11 cellular contexts compared by ENCODE assay signal in the genomic region with DNA sequence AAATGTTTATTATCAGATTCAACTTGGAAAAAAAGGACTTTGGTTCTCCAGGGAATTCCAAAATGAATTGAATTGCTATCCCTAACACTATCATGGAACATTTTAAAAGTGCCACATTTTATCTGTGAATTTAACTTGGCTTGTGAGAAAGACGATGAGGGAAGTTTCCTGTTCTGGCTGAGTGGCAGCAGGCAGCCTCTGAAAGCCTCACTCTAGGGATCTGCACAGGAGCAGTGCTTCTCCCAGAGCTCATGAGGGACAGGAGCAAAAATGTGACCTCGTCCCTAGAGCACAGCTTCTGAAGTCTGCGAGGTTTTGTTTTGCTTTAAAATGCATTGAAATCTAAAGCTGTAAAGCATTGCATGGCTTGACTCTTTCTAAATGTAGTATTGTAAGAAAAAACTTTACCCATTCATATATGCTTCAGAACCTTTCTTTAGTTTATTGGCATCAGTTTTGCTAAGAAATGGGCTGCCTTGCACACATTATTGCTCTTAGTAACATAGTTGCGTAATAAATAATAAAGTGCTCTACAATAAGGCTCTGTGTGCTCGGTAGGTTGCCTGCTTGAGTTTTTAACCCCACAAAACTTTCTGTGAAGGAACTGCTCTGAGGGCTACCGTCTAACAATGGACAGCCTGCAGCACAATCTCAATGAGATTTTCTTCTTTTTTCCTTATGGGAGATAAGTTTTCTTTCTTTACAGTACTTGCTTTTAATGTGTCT.
DNase-seq lines count a peak whose midpoint lies in the region; ATAC-seq and TF ChIP-seq lines count a peak whose summit lies in the region.
"Had no signal": no experiment of that assay in that cellular context is flagged by ENCODE, and none has a peak within 500 bp of the region (broad histone marks: within the 10 kb centered on the region; RNA-seq: fewer than 3 reads in every experiment).

No MANE protein-coding gene starts in this region.

- no peak for TF ChIP-seq EP300 in SK-N-SH (IDR thresholded peaks at IDR 0.05; ENCODE audit: borderline replicate concordance in 1 of 2, low read depth in 1 of 2, low read length in 1 of 2)

- no peak overlapping the region for H3K14ac ChIP-seq in H9 (ENCODE audit: insufficient read depth, low read length)

- ATAC-seq in left cardiac atrium (peak; percentile 68 to 76), psoas muscle (no peak), GM18519 (IDR thresholded peaks at IDR 0.05; ENCODE audit: low FRiP score, unreplicated experiment) (no peak), GM18517 (IDR thresholded peaks at IDR 0.05; ENCODE audit: unreplicated experiment) (no peak)

- intact Hi-C loops in left cardiac atrium (cut with DNase I) (loop anchor here in 1 of 2 donors (10.0 kb wide), 1 partner anchor 414 kb away; no protein-coding TSS in a partner anchor), psoas muscle (cut with DNase I) (no loop called here)

- H4K5ac ChIP-seq in H9 (ENCODE audit: insufficient read length, low read depth, low read length) = no peak overlapping the region

- H3K27ac ChIP-seq in H9 (ENCODE audit: insufficient read length, low read depth, low read length) = no peak overlapping the region
- H3K27ac ChIP-seq in psoas muscle = peak overlapping the region; percentile 13
- H3K27ac ChIP-seq in SK-N-SH (ENCODE audit: low read depth in 2 of 2, low read length in 1 of 2) = no peak overlapping the region

- H3K23me2 ChIP-seq in H9 (ENCODE audit: insufficient read length, low read depth, low read length, poor library complexity, severe bottlenecking) = no peaks in the 10 kb centered on the region

- H2BK120ac ChIP-seq in H9 (ENCODE audit: low read depth, low read length, poor library complexity, severe bottlenecking) = no peak overlapping the region

- H3K4me2 ChIP-seq in H9 (ENCODE audit: insufficient read depth, insufficient read length, low read length) (no peak overlapping the region), SK-N-SH (no peak overlapping the region)

- H4K20me1 ChIP-seq in H9 (ENCODE audit: control insufficient read depth, insufficient read depth, insufficient read length) = no peaks in the 10 kb centered on the region
- no peaks in the 10 kb centered on the region for H4K20me1 ChIP-seq in SK-N-SH (ENCODE audit: insufficient read depth)

- H3K4me1 ChIP-seq in H9 (ENCODE audit: insufficient read depth, low read length) (no peaks in the 10 kb centered on the region), psoas muscle (peaks cover 39% of the 10 kb centered on the region), SK-N-SH (ENCODE audit: control insufficient read depth in 1 of 2, insufficient read depth in 2 of 2, low read depth in 1 of 2, low read length in 1 of 2) (peaks cover 4 to 9% of the 10 kb centered on the region in 2 experiments; a peak in 2 of 4 replicates)

- no peak for TF ChIP-seq CTCF in H9 (conservative IDR thresholded peaks at IDR 0.05)
- TF ChIP-seq CTCF in psoas muscle (IDR thresholded peaks at IDR 0.05) = no peak
- no peak for TF ChIP-seq CTCF in SK-N-SH (IDR thresholded peaks at IDR 0.05)

- H3K9ac ChIP-seq in H9 (ENCODE audit: extremely low read depth, insufficient read length, low read length) = no peak overlapping the region
- no peak overlapping the region for H3K9ac ChIP-seq in SK-N-SH

- H3K23ac ChIP-seq in H9 (ENCODE audit: insufficient read length, low read depth, low read length) = no peak overlapping the region

- H3K27ac Mint-ChIP-seq in H9 = peak overlapping the region in 2 of 3 experiments; percentile 17 to 50; a peak in 3 of 7 replicates

- no peak overlapping the region for H2BK12ac ChIP-seq in H9 (ENCODE audit: insufficient read length, low read depth, low read length)

- no peak overlapping the region for H3K18ac ChIP-seq in H9 (ENCODE audit: insufficient read length, low read depth, low read length)

- H2AFZ ChIP-seq in H9 (ENCODE audit: low read length) (no peak overlapping the region), SK-N-SH (ENCODE audit: low read depth) (no peak overlapping the region)

- H4K8ac ChIP-seq in H9 (replicated peaks; ENCODE audit: insufficient read length, low read depth, low read length) = no peak overlapping the region

- H3K4me3 ChIP-seq in psoas muscle = no peak overlapping the region
- H3K4me3 ChIP-seq in SK-N-SH (ENCODE audit: low read depth in 2 of 2, low read length in 1 of 2) = no peak overlapping the region

- DNase-seq in H9 = peak; percentile 40
- peak; percentile 16 for DNase-seq in amniotic epithelial cell (ENCODE audit: low read depth)
- DNase-seq in left cardiac atrium = no peak
- no peak for DNase-seq in psoas muscle
- no peak for DNase-seq in SK-N-SH
- DNase-seq in T-helper 1 cell = no peak
- DNase-seq: cerebellar nuclear complex; NCI-H1930; stimulated activated naive CD4-positive, alpha-beta T cell treated with Interleukin-2 at 50 U/mL for 16 hours had no signal

- peaks cover 19 to 20% of the 10 kb centered on the region in 2 experiments for H3K4me1 Mint-ChIP-seq in H9

- POLR2A ChIA-PET in SK-N-SH (lab: Yijun Ruan, JAX) = no interaction called here

- no peak overlapping the region for H2BK15ac ChIP-seq in H9 (ENCODE audit: low read depth, low read length)

- H2BK5ac ChIP-seq in H9 (ENCODE audit: insufficient read length, low read length) = no peak overlapping the region

- H2BK20ac ChIP-seq in H9 (ENCODE audit: low read depth, low read length, poor library complexity, severe bottlenecking) = no peak overlapping the region

- H3K9me2 ChIP-seq in SK-N-SH = no peaks in the 10 kb centered on the region

- H3K9me3 ChIP-seq in H9 (ENCODE audit: control insufficient read depth, low read depth, low read length) = no peaks in the 10 kb centered on the region
- no peaks in the 10 kb centered on the region for H3K9me3 ChIP-seq in psoas muscle
- H3K9me3 ChIP-seq in SK-N-SH = no peaks in the 10 kb centered on the region

- H3K9me3 Mint-ChIP-seq in H9 = no peaks in the 10 kb centered on the region

- H3F3A ChIP-seq in SK-N-SH (replicated peaks; ENCODE audit: insufficient read depth) = no peaks in the 10 kb centered on the region

- H3K56ac ChIP-seq in H9 (ENCODE audit: insufficient read length, low read depth, low read length) = no peak overlapping the region

- no peak overlapping the region for H2AK5ac ChIP-seq in H9 (ENCODE audit: insufficient read length, low read length)

- H3K79me2 ChIP-seq in H9 (ENCODE audit: insufficient read depth, low read length) (no peaks in the 10 kb centered on the region), SK-N-SH (ENCODE audit: insufficient read depth) (no peaks in the 10 kb centered on the region)

- WGBS in H9 (ENCODE audit: extremely low coverage, insufficient read length, low lambda C conversion rate) = no CpG with 5 or more reads among the region's 6 CpGs
- 41 to 53% (median 43%) methylated on average over 6 of the region's 6 CpGs for WGBS in psoas muscle, 3 donors
- 91% methylated on average over 6 of the region's 6 CpGs for WGBS in SK-N-SH (ENCODE audit: low lambda C conversion rate)

- H3K36me3 ChIP-seq in psoas muscle (ENCODE audit: insufficient read depth in 1 of 2, low read depth in 1 of 2) (peaks cover 0 to 46% of the 10 kb centered on the region in 2 donors), SK-N-SH (replicated peaks in 1 of 2; ENCODE audit: control insufficient read depth in 1 of 2, insufficient read depth in 2 of 2, low read length in 1 of 2) (peaks cover 4 to 5% of the 10 kb centered on the region in 2 experiments)

- no peaks in the 10 kb centered on the region for H3K36me3 Mint-ChIP-seq in H9 (ENCODE audit: insufficient read depth in 1 of 3, low read depth in 3 of 3)

- no peaks in the 10 kb centered on the region for H3K79me1 ChIP-seq in H9 (ENCODE audit: insufficient read depth, low read depth, low read length, poor library complexity, severe bottlenecking)

- no peak overlapping the region for H4K91ac ChIP-seq in H9 (ENCODE audit: insufficient read length, low read depth, low read length)

- H3T11ph ChIP-seq in H9 (ENCODE audit: low read length) = no peak overlapping the region

- CTCF ChIA-PET in SK-N-SH (lab: Yijun Ruan, JAX) = interaction anchor here (0.9 to 14.8 kb wide), 5 partner anchors 8 to 1126 kb away, joined by 3 to 256 read pairs (median 5); no protein-coding TSS in a partner anchor

- no peak overlapping the region for H3K4me3 Mint-ChIP-seq in H9

- no peaks in the 10 kb centered on the region for H3K27me3 Mint-ChIP-seq in H9 (ENCODE audit: low read depth)

- H3K4ac ChIP-seq in H9 (ENCODE audit: low read depth, low read length) = no peak overlapping the region

- H3K27me3 ChIP-seq in H9 (ENCODE audit: insufficient read depth, low read length) (no peaks in the 10 kb centered on the region), psoas muscle (ENCODE audit: insufficient read depth in 3 of 3, low read length in 2 of 3) (no peaks in the 10 kb centered on the region), SK-N-SH (ENCODE audit: insufficient read depth) (no peaks in the 10 kb centered on the region)

- TF ChIP-seq RAD21 in SK-N-SH (IDR thresholded peaks at IDR 0.05; ENCODE audit: low read length) = no peak

TF ChIP-seq in SK-N-SH, 30 proteins besides CTCF, POLR2A, EP300 and RAD21 (continues in another document):
- TF ChIP-seq ELF1 (IDR thresholded peaks at IDR 0.05) (no peak), FOSL2 (IDR thresholded peaks at IDR 0.05; ENCODE audit: borderline replicate concordance, low read depth) (no peak), GATA2 (CRISPR knock-in tag; IDR thresholded peaks at IDR 0.05) (no peak), SIN3A (IDR thresholded peaks at IDR 0.05; ENCODE audit: borderline replicate concordance, low read depth, low read length) (no peak), NRF1 (IDR thresholded peaks at IDR 0.05; ENCODE audit: low read depth, low read length) (no peak)
- TF ChIP-seq, protein P1, sequence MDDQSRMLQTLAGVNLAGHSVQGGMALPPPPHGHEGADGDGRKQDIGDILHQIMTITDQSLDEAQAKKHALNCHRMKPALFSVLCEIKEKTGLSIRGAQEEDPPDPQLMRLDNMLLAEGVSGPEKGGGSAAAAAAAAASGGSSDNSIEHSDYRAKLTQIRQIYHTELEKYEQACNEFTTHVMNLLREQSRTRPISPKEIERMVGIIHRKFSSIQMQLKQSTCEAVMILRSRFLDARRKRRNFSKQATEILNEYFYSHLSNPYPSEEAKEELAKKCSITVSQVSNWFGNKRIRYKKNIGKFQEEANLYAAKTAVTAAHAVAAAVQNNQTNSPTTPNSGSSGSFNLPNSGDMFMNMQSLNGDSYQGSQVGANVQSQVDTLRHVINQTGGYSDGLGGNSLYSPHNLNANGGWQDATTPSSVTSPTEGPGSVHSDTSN (IDR thresholded peaks at IDR 0.05) = no peak
- TF ChIP-seq, protein P2, sequence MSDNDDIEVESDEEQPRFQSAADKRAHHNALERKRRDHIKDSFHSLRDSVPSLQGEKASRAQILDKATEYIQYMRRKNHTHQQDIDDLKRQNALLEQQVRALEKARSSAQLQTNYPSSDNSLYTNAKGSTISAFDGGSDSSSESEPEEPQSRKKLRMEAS (IDR thresholded peaks at IDR 0.05; ENCODE audit: low read depth) = no peak

Comparison
In these comparisons a context has a peak if more than half of its experiments do, and no peak if none do; other contexts are left out.
1. DNase-seq: peak in H9 (single experiment) and amniotic epithelial cell (single experiment); none in left cardiac atrium (single experiment), psoas muscle (0 of 2), SK-N-SH (single experiment) and T-helper 1 cell (0 of 5).
2. ATAC-seq: peak in left cardiac atrium (2 of 2); none in psoas muscle (0 of 4), GM18519 (single experiment) and GM18517 (single experiment).